In genomic region chr15:38487383-38487782, GRCh38 we compare ENCODE assay signal across 19 cellular contexts. TPM values are rescaled to one million over a fixed set of nuclear protein-coding genes. Genes with fewer than 3 reads are reported as not detected.
A peak's percentile ranks its signal among the peaks of the same experiment; 100 is the strongest.
DNase-seq lines count a peak whose midpoint lies in the region; ATAC-seq and TF ChIP-seq lines count a peak whose summit lies in the region.
"Had no signal": no experiment of that assay in that cellular context is flagged by ENCODE, and none has a peak within 500 bp of the region (broad histone marks: within the 10 kb centered on the region; RNA-seq: fewer than 3 reads in every experiment).

No MANE protein-coding gene starts in this region.

- peak overlapping the region; percentile 3 for H3K4me2 ChIP-seq in smooth muscle cell

- H3K4me1 Mint-ChIP-seq in activated naive CD4-positive, alpha-beta T cell treated with anti-CD3 and anti-CD28 coated beads, Interleukin-2, amount 10 ng/mL, durations not matched to agents 7 days and 5 days: peaks cover 40% of the 10 kb centered on the region
- peaks cover 31% of the 10 kb centered on the region for H3K4me1 Mint-ChIP-seq in T-helper 17 cell

- CTCF ChIA-PET in activated naive CD4-positive, alpha-beta T cell treated with anti-CD3 and anti-CD28 coated beads, Interleukin-2, amount 10 ng/mL, durations not matched to agents 7 days and 5 days (lab: Charles Lee): no interaction called here

- H3K27ac ChIP-seq in smooth muscle cell (ENCODE audit: low read depth): peak overlapping the region; percentile 12
- H3K27ac ChIP-seq: GM23248, tibial artery had no signal

- peaks cover 3% of the 10 kb centered on the region for H3F3A ChIP-seq in smooth muscle cell (ENCODE audit: low read depth)

- H3K9ac ChIP-seq in smooth muscle cell (ENCODE audit: low read depth): no peak overlapping the region
- H3K9ac ChIP-seq: GM23248 had no signal

- H3K36me3 ChIP-seq in smooth muscle cell (ENCODE audit: low read depth): no peaks in the 10 kb centered on the region
- H3K36me3 ChIP-seq: tibial artery had no signal

- no peak overlapping the region for H3K4me3 ChIP-seq in smooth muscle cell
- H3K4me3 ChIP-seq: GM23248, tibial artery had no signal

- WGBS in smooth muscle cell (ENCODE audit: low lambda C conversion rate): 47% methylated on average over 1 of the region's 1 CpG

- no peaks in the 10 kb centered on the region for H4K20me1 ChIP-seq in smooth muscle cell (ENCODE audit: low read depth)

- H3K4me1 ChIP-seq in smooth muscle cell (ENCODE audit: low read depth): no peaks in the 10 kb centered on the region

- H3K27me3 ChIP-seq in smooth muscle cell (ENCODE audit: low read depth): no peaks in the 10 kb centered on the region
- H3K27me3 ChIP-seq: tibial artery had no signal

- no peaks in the 10 kb centered on the region for H3K9me3 ChIP-seq in T-helper 17 cell (ENCODE audit: control insufficient read depth, low read length, poor library complexity, severe bottlenecking)
- no peaks in the 10 kb centered on the region for H3K9me3 ChIP-seq in smooth muscle cell (replicated peaks; ENCODE audit: low read depth)
- H3K9me3 ChIP-seq: tibial artery had no signal

- H3K79me2 ChIP-seq in smooth muscle cell (ENCODE audit: low read depth): no peaks in the 10 kb centered on the region

- no peak overlapping the region for H3K4me3 Mint-ChIP-seq in activated naive CD4-positive, alpha-beta T cell treated with anti-CD3 and anti-CD28 coated beads, Interleukin-2, amount 10 ng/mL, durations not matched to agents 7 days and 5 days
- H3K4me3 Mint-ChIP-seq in T-helper 17 cell: no peak overlapping the region

- H3K27ac Mint-ChIP-seq in activated naive CD4-positive, alpha-beta T cell treated with anti-CD3 and anti-CD28 coated beads, Interleukin-2, amount 10 ng/mL, durations not matched to agents 7 days and 5 days: peak overlapping the region; percentile 86
- H3K27ac Mint-ChIP-seq in T-helper 17 cell: peak overlapping the region; percentile 98

- H3K27me3 Mint-ChIP-seq in activated naive CD4-positive, alpha-beta T cell treated with anti-CD3 and anti-CD28 coated beads, Interleukin-2, amount 10 ng/mL, durations not matched to agents 7 days and 5 days: no peaks in the 10 kb centered on the region
- no peaks in the 10 kb centered on the region for H3K27me3 Mint-ChIP-seq in T-helper 17 cell

- H2AFZ ChIP-seq in smooth muscle cell (ENCODE audit: low read depth): no peak overlapping the region
- H2AFZ ChIP-seq: GM23248 had no signal

- ATAC-seq in T-helper 17 cell (no peak), HG03432 (IDR thresholded peaks at IDR 0.05; ENCODE audit: unreplicated experiment) (no peak)

- H3K36me3 Mint-ChIP-seq in activated naive CD4-positive, alpha-beta T cell treated with anti-CD3 and anti-CD28 coated beads, Interleukin-2, amount 10 ng/mL, durations not matched to agents 7 days and 5 days: peaks cover 58% of the 10 kb centered on the region
- H3K36me3 Mint-ChIP-seq in T-helper 17 cell (ENCODE audit: low read depth): peaks cover 7% of the 10 kb centered on the region

- no peak for TF ChIP-seq CTCF in smooth muscle cell (IDR thresholded peaks at IDR 0.05; ENCODE audit: borderline replicate concordance, insufficient read depth, poor library complexity, severe bottlenecking)

- DNase-seq in activated naive CD4-positive, alpha-beta T cell treated with anti-CD3 and anti-CD28 coated beads, Interleukin-2, amount 10 ng/mL, durations not matched to agents 7 days and 5 days: no peak
- DNase-seq in activated naive CD4-positive, alpha-beta T cell treated with Interleukin-2 at 50 U/mL for 16 hours: no peak
- DNase-seq in T-helper 17 cell (no peak), amniotic epithelial cell (ENCODE audit: low read depth) (peak; percentile 24), smooth muscle cell (lab: John Stamatoyannopoulos, UW; ENCODE audit: unreplicated experiment) (no peak), NCI-H1930 (lab: John Stamatoyannopoulos, UW) (no peak), globus pallidus (ENCODE audit: low spot score) (no peak)
- DNase-seq: activated CD4-positive, alpha-beta T cell treated with anti-CD3 and anti-CD28 coated beads, Interleukin-2, amount 50 U/mL, for 1 hour; amygdala; dermis blood vessel endothelial cell; glutamatergic neuron; GM23248; NCI-H1105; NCI-H2029 treated with DMSO at 0.1 percent for 48 hours; OCI-M1; stimulated activated CD4-positive, alpha-beta T cell treated with anti-CD3 and anti-CD28 coated beads, Interleukin-2, amount 100 ng/mL, for 48 hours; stimulated activated naive CD4-positive, alpha-beta T cell treated with Interleukin-2 at 50 U/mL for 16 hours; tibial artery had no signal

- no peaks in the 10 kb centered on the region for H3K9me3 Mint-ChIP-seq in activated naive CD4-positive, alpha-beta T cell treated with anti-CD3 and anti-CD28 coated beads, Interleukin-2, amount 10 ng/mL, durations not matched to agents 7 days and 5 days

RNA-seq across cellular contexts. Expression of gene FAM98B, which starts 33.5 kb away (rescaled TPM):
- total RNA-seq in T-helper 17 cell (10 to 100 TPM; 19.6 to 22.6 TPM), smooth muscle cell (5.1 and 6.5 TPM in 2 replicates)
- polyA plus RNA-seq in smooth muscle cell: 1.4 and 2.6 TPM in 2 replicates
